1 cellular context compared by ENCODE assay signal in genomic region chr5:134845335-134845851, GRCh38.
TF ChIP-seq lines count a peak whose summit lies in the region.

No MANE protein-coding gene starts in this region.

TF ChIP-seq in H1, 55 proteins besides CTCF, POLR2A, EP300 and RAD21:
- TF ChIP-seq SP1 (IDR thresholded peaks at IDR 0.05; ENCODE audit: low read depth, low read length) (no peak), BACH1 (IDR thresholded peaks at IDR 0.05; ENCODE audit: low read length) (no peak), RXRA (IDR thresholded peaks at IDR 0.05; ENCODE audit: insufficient read depth, low read depth, low read length) (no peak), SRF (IDR thresholded peaks at IDR 0.05; ENCODE audit: low read depth, low read length) (no peak), RBBP5 (IDR thresholded peaks at IDR 0.05; ENCODE audit: borderline replicate concordance, low read depth, low read length) (no peak), ATF3 (IDR thresholded peaks at IDR 0.05; ENCODE audit: insufficient read depth, low read depth, low read length) (no peak)
